1 cellular context compared by ENCODE assay signal in genomic region chr17:67095803-67096202, GRCh38.
TF ChIP-seq lines count a peak whose summit lies in the region.

No MANE protein-coding gene starts in this region.

TF ChIP-seq in IMR-90, 13 proteins besides CTCF, POLR2A, EP300 and RAD21:
- TF ChIP-seq ELK1 (IDR thresholded peaks at IDR 0.05; ENCODE audit: borderline replicate concordance, low read depth, low read length) (no peak), MAZ (IDR thresholded peaks at IDR 0.05; ENCODE audit: borderline replicate concordance, low read depth, low read length) (no peak)
